ENCODE assay signal across 10 cellular contexts in genomic region chr12:69987453-69988102, GRCh38.
DNase-seq lines count a peak whose midpoint lies in the region; ATAC-seq, FAIRE-seq and TF ChIP-seq lines count a peak whose summit lies in the region.
"Had no signal": no experiment of that assay in that cellular context is flagged by ENCODE, and none has a peak within 500 bp of the region (broad histone marks: within the 10 kb centered on the region; RNA-seq: fewer than 3 reads in every experiment).

No MANE protein-coding gene starts in this region.

- no peaks in the 10 kb centered on the region for H4K20me1 ChIP-seq in keratinocyte (ENCODE audit: control insufficient read depth, extremely low read depth, insufficient read depth, low read length)

- H3K4me3 ChIP-seq in body of pancreas (no peak overlapping the region), keratinocyte (ENCODE audit: control insufficient read depth in 2 of 3, extremely low read depth in 1 of 3, insufficient read depth in 2 of 3, low read depth in 1 of 3, low read length in 3 of 3) (no peak overlapping the region), tibial artery (peak overlapping the region; percentile 14 to 29), endodermal cell (ENCODE audit: low read length) (no peak overlapping the region)

- H3K27me3 ChIP-seq in body of pancreas (no peaks in the 10 kb centered on the region), keratinocyte (ENCODE audit: control insufficient read depth, extremely low read depth, insufficient read depth, low read length) (no peaks in the 10 kb centered on the region), tibial artery (no peaks in the 10 kb centered on the region), endodermal cell (ENCODE audit: control insufficient read depth, insufficient read depth, low read length, poor library complexity, severe bottlenecking) (no peaks in the 10 kb centered on the region)

- dilution Hi-C loops in keratinocyte (cut with MboI; ENCODE audit: extremely low pct_ligation_motif_present, low sequenced_read_pairs): no loop called here

- peaks cover 4% of the 10 kb centered on the region for H3K9me3 Mint-ChIP-seq in endodermal cell
- H3K9me3 Mint-ChIP-seq: activated naive CD8-positive, alpha-beta T cell treated with anti-CD3 and anti-CD28 coated beads, Interleukin-2, amount 50 U/mL, for 24 hours; natural killer cell had no signal

- DNase-seq in HTR-8/SVneo (ENCODE audit: insufficient read length, low spot score) (peak; percentile 71), body of pancreas (peak; percentile 32 to 78 (median 46)), keratinocyte (ENCODE audit: low read depth, low spot score) (peak; percentile 87), tibial artery (peak in 1 of 2 donors; percentile 31), inferior parietal cortex (ENCODE audit: extremely low spot score) (no peak), midbrain (lab: John Stamatoyannopoulos, UW) (no peak), endodermal cell (no peak)
- no peak for DNase-seq in stimulated activated CD4-positive, alpha-beta T cell treated with anti-CD3 and anti-CD28 coated beads, Interleukin-12 subunit alpha, Interleukin-12 subunit beta, amount 100 ng/mL, for 4 hours
- DNase-seq: activated naive CD8-positive, alpha-beta T cell treated with anti-CD3 and anti-CD28 coated beads, Interleukin-2, amount 50 U/mL, for 24 hours; natural killer cell had no signal

- H3K4me3 Mint-ChIP-seq in endodermal cell: no peak overlapping the region
- H3K4me3 Mint-ChIP-seq: activated naive CD8-positive, alpha-beta T cell treated with anti-CD3 and anti-CD28 coated beads, Interleukin-2, amount 50 U/mL, for 24 hours; natural killer cell had no signal

- TF ChIP-seq CTCF in body of pancreas (IDR thresholded peaks at IDR 0.05) (no peak), keratinocyte (optimal IDR thresholded peaks at IDR 0.05 in 1 of 3, IDR thresholded peaks at IDR 0.05 in 1 of 3, conservative IDR thresholded peaks at IDR 0.05 in 1 of 3; ENCODE audit: extremely low read depth in 1 of 3, insufficient read depth in 2 of 3, low read length in 3 of 3) (no peak), tibial artery (IDR thresholded peaks at IDR 0.05) (no peak), endodermal cell (conservative IDR thresholded peaks at IDR 0.05) (no peak)

- no peak overlapping the region for H3K27ac Mint-ChIP-seq in endodermal cell
- H3K27ac Mint-ChIP-seq: activated naive CD8-positive, alpha-beta T cell treated with anti-CD3 and anti-CD28 coated beads, Interleukin-2, amount 50 U/mL, for 24 hours; natural killer cell had no signal

- H3K4me1 ChIP-seq in body of pancreas (peaks cover 14% of the 10 kb centered on the region), keratinocyte (ENCODE audit: control insufficient read depth, extremely low read depth, insufficient read depth, low read length) (peaks cover 21% of the 10 kb centered on the region), tibial artery (peaks cover 0 to 48% (median 34%) of the 10 kb centered on the region in 4 donors), endodermal cell (ENCODE audit: control insufficient read depth, insufficient read depth, low read length) (no peaks in the 10 kb centered on the region)

- H3K9ac ChIP-seq in keratinocyte (ENCODE audit: control insufficient read depth, extremely low read depth, insufficient read depth, low read length) (peak overlapping the region; percentile 36), endodermal cell (ENCODE audit: extremely low read depth, low read length, poor library complexity, severe bottlenecking) (no peak overlapping the region)

- H3K36me3 ChIP-seq in body of pancreas (replicated peaks in 1 of 2; ENCODE audit: insufficient read depth in 1 of 2, low read depth in 2 of 2) (no peaks in the 10 kb centered on the region), keratinocyte (ENCODE audit: control insufficient read depth in 2 of 2, extremely low read depth in 1 of 2, insufficient read depth in 2 of 2, low read length in 2 of 2) (no peaks in the 10 kb centered on the region), tibial artery (no peaks in the 10 kb centered on the region), endodermal cell (ENCODE audit: control insufficient read depth, insufficient read depth, low read length) (no peaks in the 10 kb centered on the region)

- TF ChIP-seq POLR2A in body of pancreas (IDR thresholded peaks at IDR 0.05): no peak

- no peaks in the 10 kb centered on the region for H3K4me1 Mint-ChIP-seq in endodermal cell
- H3K4me1 Mint-ChIP-seq: activated naive CD8-positive, alpha-beta T cell treated with anti-CD3 and anti-CD28 coated beads, Interleukin-2, amount 50 U/mL, for 24 hours; natural killer cell had no signal

- WGBS in body of pancreas, 2 donors: 3 to 11% methylated on average over 2 of the region's 2 CpGs
- WGBS in endodermal cell (ENCODE audit: insufficient coverage in 1 of 2, insufficient read length in 1 of 2), 2 experiments: 78 to 79% methylated on average over 1 to 2 of the region's 2 CpGs

- no peaks in the 10 kb centered on the region for H3K9me3 ChIP-seq in body of pancreas
- no peaks in the 10 kb centered on the region for H3K9me3 ChIP-seq in keratinocyte (ENCODE audit: control insufficient read depth, low read depth, low read length)
- H3K9me3 ChIP-seq in tibial artery: no peaks in the 10 kb centered on the region
- H3K9me3 ChIP-seq in endodermal cell (ENCODE audit: control insufficient read depth, low read length): no peaks in the 10 kb centered on the region

- H3K27me3 Mint-ChIP-seq in endodermal cell (ENCODE audit: insufficient read depth): peaks cover 2% of the 10 kb centered on the region
- H3K27me3 Mint-ChIP-seq: activated naive CD8-positive, alpha-beta T cell treated with anti-CD3 and anti-CD28 coated beads, Interleukin-2, amount 50 U/mL, for 24 hours had no signal

- ATAC-seq in body of pancreas: peak; percentile 98
- ATAC-seq: activated naive CD8-positive, alpha-beta T cell treated with anti-CD3 and anti-CD28 coated beads, Interleukin-2, amount 50 U/mL, for 24 hours; natural killer cell had no signal

- H3K27ac ChIP-seq in body of pancreas (peak overlapping the region in 3 of 4 donors; percentile 13 to 83 (median 78)), keratinocyte (ENCODE audit: control insufficient read depth, insufficient read depth, low read length) (peak overlapping the region; percentile 88), tibial artery (peak overlapping the region; percentile 72 to 75), endodermal cell (ENCODE audit: low read depth, low read length) (no peak overlapping the region)

- H3K36me3 Mint-ChIP-seq in endodermal cell (ENCODE audit: low read depth): no peaks in the 10 kb centered on the region
- H3K36me3 Mint-ChIP-seq: natural killer cell had no signal

- H2AFZ ChIP-seq in keratinocyte (ENCODE audit: control insufficient read depth, low read length): peak overlapping the region; percentile 89

- H3K79me2 ChIP-seq in keratinocyte (ENCODE audit: control insufficient read depth, insufficient read depth, low read length): no peaks in the 10 kb centered on the region

- FAIRE-seq in HTR-8/SVneo (lab: Jason Lieb, UNC) (peak; percentile 80), keratinocyte (lab: Jason Lieb, UNC) (peak; percentile 99)

- H3K9me1 ChIP-seq in keratinocyte (ENCODE audit: control insufficient read depth, extremely low read depth, insufficient read depth, low read length): no peaks in the 10 kb centered on the region

- intact Hi-C loops in body of pancreas (cut with DNase I): no loop called here
- intact Hi-C loops in tibial artery (cut with DNase I; ENCODE audit: low total_unique reads): loop anchor here (10.0 kb wide), 1 partner anchor 57 kb away; no protein-coding TSS in a partner anchor

- peak overlapping the region; percentile 79 for H3K4me2 ChIP-seq in keratinocyte (ENCODE audit: control insufficient read depth, extremely low read depth, insufficient read depth, low read depth, low read length)

Comparison
In these comparisons a context has a peak if more than half of its experiments do, and no peak if none do; other contexts are left out.
1. DNase-seq: peak in HTR-8/SVneo (single experiment), body of pancreas (4 of 4) and keratinocyte (single experiment); none in inferior parietal cortex (single experiment), midbrain (single experiment), endodermal cell (single experiment) and stimulated activated CD4-positive, alpha-beta T cell treated with anti-CD3 and anti-CD28 coated beads, Interleukin-12 subunit alpha, Interleukin-12 subunit beta, amount 100 ng/mL, for 4 hours (single experiment).
2. H3K4me3 ChIP-seq: peak in tibial artery (2 of 2); none in body of pancreas (0 of 2), keratinocyte (0 of 3) and endodermal cell (single experiment).